24 cellular contexts compared by ENCODE assay signal in genomic region chr11:7376386-7376785, GRCh38.
"Had no signal": no experiment of that assay in that cellular context is flagged by ENCODE, and none has a peak within 500 bp of the region (broad histone marks: within the 10 kb centered on the region; RNA-seq: fewer than 3 reads in every experiment).

No MANE protein-coding gene starts in this region.

- H3K79me2 ChIP-seq: hepatocyte had no signal

- H3K4me1 ChIP-seq: left lung, left ventricle myocardium inferior, lower lobe of right lung had no signal

- H3K27ac ChIP-seq: hepatocyte, left lung, left ventricle myocardium inferior, lower lobe of right lung had no signal

- H3K36me3 ChIP-seq: left lung, left ventricle myocardium inferior, lower lobe of right lung had no signal

- H3K4me3 ChIP-seq: hepatocyte, left lung, left ventricle myocardium inferior, lower lobe of right lung, lung, mucosa of descending colon had no signal

- H3K27me3 ChIP-seq: hepatocyte, left lung had no signal

- DNase-seq: hippocampal formation; hypothalamus; immature natural killer cell; islet precursor cell; kidney; kidney glomerular epithelial cell; left cardiac atrium; left colon; left lung; left ventricle myocardium inferior; left ventricle myocardium superior; lower lobe of right lung; mammary epithelial cell; mesenchymal stem cell; mesendoderm; midbrain; mucosa of descending colon; naive B cell; naive thymus-derived CD4-positive, alpha-beta T cell had no signal

- H3K4me2 ChIP-seq: hepatocyte had no signal

- ATAC-seq: left cardiac atrium; left colon; left lobe of liver; left lung; left ventricle myocardium superior; lower lobe of right lung; mucosa of descending colon; naive thymus-derived CD4-positive, alpha-beta T cell had no signal

- FAIRE-seq: islet of Langerhans, keratinocyte, kidney had no signal

- H2AFZ ChIP-seq: hepatocyte had no signal

- H3K9me3 ChIP-seq: left lung, mucosa of descending colon had no signal
